In the genomic region with DNA sequence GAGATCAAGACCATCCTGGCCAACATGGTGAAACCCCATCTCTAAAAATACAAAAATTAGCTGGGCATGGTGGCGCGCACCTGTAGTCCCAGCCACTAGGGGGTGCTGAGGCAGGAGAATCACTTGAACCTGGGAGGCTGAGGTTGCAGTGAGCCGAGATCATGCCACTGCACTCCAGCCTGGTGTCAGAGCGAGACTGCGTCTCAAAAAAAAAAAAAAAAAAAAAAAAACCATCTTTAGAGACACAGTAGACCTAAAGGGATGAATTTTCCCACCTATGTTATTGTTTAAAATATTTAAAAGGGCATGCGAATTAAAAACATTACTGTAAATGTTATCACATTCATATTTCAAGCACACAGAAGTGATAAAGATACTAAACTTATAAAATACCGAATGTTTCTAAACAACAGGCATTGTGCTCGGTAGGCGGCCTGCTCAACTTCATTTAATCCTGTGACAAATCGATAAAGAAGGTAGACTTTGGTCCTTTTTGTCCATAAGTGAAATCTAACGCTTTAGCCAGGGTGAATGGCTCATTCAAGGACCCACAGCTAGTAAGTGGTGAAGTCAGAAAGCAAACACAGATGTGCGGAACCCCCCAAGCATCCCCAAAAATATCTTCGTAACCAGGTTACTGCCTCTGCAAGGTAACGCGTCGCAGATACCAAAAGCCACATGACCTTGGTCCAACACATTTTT, we compare ENCODE assay signal across 9 cellular contexts. TPM values are rescaled to one million over a fixed set of nuclear protein-coding genes. Genes with fewer than 3 reads are reported as not detected.
DNase-seq lines count a peak whose midpoint lies in the region; ATAC-seq and TF ChIP-seq lines count a peak whose summit lies in the region.
"Had no signal": no experiment of that assay in that cellular context is flagged by ENCODE, and none has a peak within 500 bp of the region (broad histone marks: within the 10 kb centered on the region; RNA-seq: fewer than 3 reads in every experiment).

No MANE protein-coding gene starts in this region.

- H3K36me3 ChIP-seq in left ventricle myocardium inferior = peaks cover 64% of the 10 kb centered on the region

- peak; percentile 80 for TF ChIP-seq CTCF in left ventricle myocardium inferior (IDR thresholded peaks at IDR 0.05; ENCODE audit: borderline replicate concordance)

- no peaks in the 10 kb centered on the region for H3K27me3 ChIP-seq in left ventricle myocardium inferior (ENCODE audit: low read depth)

- no peaks in the 10 kb centered on the region for H3K4me1 ChIP-seq in left ventricle myocardium inferior

- DNase-seq in EH (ENCODE audit: low read depth) (peak; percentile 36), NCI-H460 (ENCODE audit: extremely low read depth, low read depth) (peak; percentile 26), left ventricle myocardium inferior (peak; percentile 25)
- DNase-seq in activated T-helper 1 cell treated with anti-CD3 and anti-CD28 coated beads, Interleukin-2, amount 50 U/mL, for 16 hours (ENCODE audit: low read depth in 1 of 2, low spot score in 1 of 2) = peak; percentile 39 to 45
- DNase-seq in stimulated activated CD4-positive, alpha-beta T cell treated with anti-CD3 and anti-CD28 coated beads, Interleukin-4, amount 100 ng/mL, for 4 hours = peak; percentile 39 to 51

- H3K4me3 ChIP-seq in left ventricle myocardium inferior = no peak overlapping the region
- H3K4me3 ChIP-seq: skin epidermis had no signal

- ATAC-seq in GM21526 (IDR thresholded peaks at IDR 0.05; ENCODE audit: low FRiP score, unreplicated experiment) (no peak), HG03469 (IDR thresholded peaks at IDR 0.05; ENCODE audit: unreplicated experiment) (no peak), GM18861 (IDR thresholded peaks at IDR 0.05; ENCODE audit: unreplicated experiment) (no peak)

- H3K9me3 ChIP-seq in left ventricle myocardium inferior (replicated peaks) = no peaks in the 10 kb centered on the region

- intact Hi-C loops in left ventricle myocardium inferior (cut with micrococcal nuclease) = no loop called here

- H3K27ac ChIP-seq in left ventricle myocardium inferior (replicated peaks) = no peak overlapping the region
- H3K27ac ChIP-seq: skin epidermis had no signal

RNA-seq across cellular contexts. Expression of a gene that starts 16.1 kb away (rescaled TPM):
- 23.3 and 27.0 TPM in 2 replicates for total RNA-seq in NCI-H460 (2014; rRNA removed; shearing (Covaris generic))
- 41.4 and 56.7 TPM in 2 replicates for polyA plus RNA-seq in NCI-H460 (2014; cell fraction: nucleus; rRNA removed)
- total RNA-seq in left ventricle myocardium inferior = 17.2 TPM

RNA-seq across cellular contexts. Expression of a gene that starts 16.8 kb away (rescaled TPM):
- total RNA-seq in NCI-H460 (2014; rRNA removed; shearing (Covaris generic)) = 17.7 and 19.2 TPM in 2 replicates
- polyA plus RNA-seq in NCI-H460 (2014; cell fraction: nucleus; rRNA removed) = 20.9 and 21.2 TPM in 2 replicates
- total RNA-seq in left ventricle myocardium inferior = 37.6 TPM

RNA-seq across cellular contexts. Expression of a gene that starts 45.5 kb away (rescaled TPM):
- 23.9 and 29.1 TPM in 2 replicates for total RNA-seq in NCI-H460 (2014; rRNA removed; shearing (Covaris generic))
- 29.2 and 32.7 TPM in 2 replicates for polyA plus RNA-seq in NCI-H460 (2014; cell fraction: nucleus; rRNA removed)
- 41.2 TPM for total RNA-seq in left ventricle myocardium inferior

RNA-seq across cellular contexts. Expression of a gene that starts 45.7 kb away (rescaled TPM):
- total RNA-seq in NCI-H460 (2014; rRNA removed; shearing (Covaris generic)) = 8.7 and 13.3 TPM in 2 replicates
- 42.5 and 42.8 TPM in 2 replicates for polyA plus RNA-seq in NCI-H460 (2014; cell fraction: nucleus; rRNA removed)
- 40.7 TPM for total RNA-seq in left ventricle myocardium inferior
